1 cellular context compared by ENCODE assay signal in genomic region chr10:50416181-50416824, GRCh38.
TF ChIP-seq lines count a peak whose summit lies in the region.

No MANE protein-coding gene starts in this region.

TF ChIP-seq in GM23338, 12 proteins besides CTCF, POLR2A, EP300 and RAD21 (continued from another document):
- no peak for TF ChIP-seq REST (IDR thresholded peaks at IDR 0.05; ENCODE audit: unreplicated experiment)
- TF ChIP-seq POLR2AphosphoS5 (IDR thresholded peaks at IDR 0.05; ENCODE audit: low read depth): no peak
- TF ChIP-seq ETS1 (IDR thresholded peaks at IDR 0.05): no peak
- TF ChIP-seq STAT1 (IDR thresholded peaks at IDR 0.05; ENCODE audit: unreplicated experiment): no peak
- TF ChIP-seq EZH2phosphoT487 (IDR thresholded peaks at IDR 0.05; ENCODE audit: unreplicated experiment): no peak
- TF ChIP-seq CREB1 (CRISPR knock-in tag; IDR thresholded peaks at IDR 0.05; ENCODE audit: low read depth): no peak
- no peak for TF ChIP-seq ZNF114 (CRISPR knock-in tag; IDR thresholded peaks at IDR 0.05)
- no peak for TF ChIP-seq ZNF331 (CRISPR knock-in tag; IDR thresholded peaks at IDR 0.05; ENCODE audit: low read depth)
- TF ChIP-seq EZH2 (IDR thresholded peaks at IDR 0.05; ENCODE audit: low read depth, unreplicated experiment): no peak
